In the genomic region with DNA sequence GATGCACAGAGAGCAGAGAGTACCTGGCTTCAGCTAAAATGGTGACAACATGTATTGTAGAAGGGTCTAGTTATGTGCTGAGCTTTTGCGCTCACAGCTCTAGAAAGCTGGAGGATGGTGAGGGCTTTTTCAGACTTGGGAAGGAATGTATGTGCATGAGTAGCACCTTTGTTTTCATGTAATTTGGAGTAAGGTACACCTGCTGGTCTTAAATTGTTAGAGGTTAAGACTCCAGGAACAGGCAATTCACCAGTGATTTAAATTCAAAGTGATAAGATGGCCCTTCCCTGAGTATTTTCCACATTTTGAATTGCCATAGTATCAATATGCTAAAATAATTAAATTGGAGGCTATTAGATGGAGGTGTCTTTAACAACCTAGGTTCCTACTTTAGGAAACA, we compare ENCODE assay signal across 30 cellular contexts.
"Had no signal": no experiment of that assay in that cellular context is flagged by ENCODE, and none has a peak within 500 bp of the region (broad histone marks: within the 10 kb centered on the region; RNA-seq: fewer than 3 reads in every experiment).

No MANE protein-coding gene starts in this region.

- H3K27me3 Mint-ChIP-seq: central memory CD8-positive, alpha-beta T cell; naive B cell; natural killer cell treated with Interleukin-12 subunit alpha and Interleukin-12 subunit beta and Interleukin-15 and Interleukin-18, amount 100 ng/mL, for 72 hours; progenitor cell of endocrine pancreas; stimulated activated memory B cell treated with anti-CD40 and anti-IgM and Interleukin-4, amounts not matched to agents 10 μg/mL and 1 μg/mL and 100 μg/mL, for 72 hours; type B pancreatic cell had no signal

- H3K4me3 ChIP-seq: coronary artery, esophagus squamous epithelium, left ventricle myocardium inferior, lower lobe of right lung, smooth muscle cell, testis, tibial artery had no signal

- H3K4me3 Mint-ChIP-seq: central memory CD8-positive, alpha-beta T cell; immature natural killer cell; naive B cell; natural killer cell treated with Interleukin-12 subunit alpha and Interleukin-12 subunit beta and Interleukin-15 and Interleukin-18, amount 100 ng/mL, for 72 hours; stimulated activated memory B cell treated with anti-CD40 and anti-IgM and Interleukin-4, amounts not matched to agents 10 μg/mL and 1 μg/mL and 100 μg/mL, for 72 hours; type B pancreatic cell had no signal

- ATAC-seq: left colon; lower lobe of right lung; natural killer cell treated with Interleukin-12 subunit alpha and Interleukin-12 subunit beta and Interleukin-15 and Interleukin-18, amount 100 ng/mL, for 72 hours; sciatic nerve; stimulated activated memory B cell treated with anti-CD40 and anti-IgM and Interleukin-4, amounts not matched to agents 10 μg/mL and 1 μg/mL and 100 μg/mL, for 72 hours; stimulated activated naive CD8-positive, alpha-beta T cell treated with anti-CD3 and anti-CD28 coated beads, Interleukin-15, Interleukin-2, amounts not matched to agents 100 U/mL and 50 U/mL, for 24 hours had no signal

- H3K4me1 ChIP-seq: esophagus squamous epithelium, left ventricle myocardium inferior, lower lobe of right lung, parathyroid adenoma, testis, tibial artery had no signal

- H3K79me2 ChIP-seq: parathyroid adenoma had no signal

- H3K9ac ChIP-seq: parathyroid adenoma had no signal

- H3K27me3 ChIP-seq: esophagus squamous epithelium, testis, tibial artery had no signal

- DNase-seq: dermis blood vessel endothelial cell; effector memory CD4-positive, alpha-beta T cell; erythroblast; esophagus squamous epithelium; foreskin melanocyte; hypothalamus; immature natural killer cell; islet precursor cell; kidney glomerular epithelial cell; left colon; left ventricle myocardium inferior; lower lobe of right lung; naive B cell; stimulated activated CD4-positive, alpha-beta T cell treated with anti-CD3 and anti-CD28 coated beads, Interleukin-12 subunit alpha, Interleukin-12 subunit beta, amount 100 ng/mL, for 4 hours; stimulated activated CD4-positive, alpha-beta T cell treated with anti-CD3 and anti-CD28 coated beads, Interleukin-1b, Interleukin-23, amount 100 ng/mL, for 48 hours; stimulated activated CD4-positive, alpha-beta T cell treated with anti-CD3 and anti-CD28 coated beads, Interleukin-4, amount 100 ng/mL, for 4 hours; stimulated activated naive CD8-positive, alpha-beta T cell treated with anti-CD3 and anti-CD28 coated beads, Interleukin-15, Interleukin-2, amounts not matched to agents 100 U/mL and 50 U/mL, for 24 hours; substantia nigra; testis; tibial artery had no signal

- H3K36me3 Mint-ChIP-seq: naive B cell; natural killer cell treated with Interleukin-12 subunit alpha and Interleukin-12 subunit beta and Interleukin-15 and Interleukin-18, amount 100 ng/mL, for 72 hours; stimulated activated memory B cell treated with anti-CD40 and anti-IgM and Interleukin-4, amounts not matched to agents 10 μg/mL and 1 μg/mL and 100 μg/mL, for 72 hours; type B pancreatic cell had no signal

- H3K4me2 ChIP-seq: smooth muscle cell had no signal

- H3K27ac Mint-ChIP-seq: immature natural killer cell; naive B cell; natural killer cell treated with Interleukin-12 subunit alpha and Interleukin-12 subunit beta and Interleukin-15 and Interleukin-18, amount 100 ng/mL, for 72 hours; stimulated activated memory B cell treated with anti-CD40 and anti-IgM and Interleukin-4, amounts not matched to agents 10 μg/mL and 1 μg/mL and 100 μg/mL, for 72 hours; type B pancreatic cell had no signal

- H3K9me3 Mint-ChIP-seq: neural crest cell had no signal

- H3K4me1 Mint-ChIP-seq: central memory CD8-positive, alpha-beta T cell; immature natural killer cell; naive B cell; stimulated activated memory B cell treated with anti-CD40 and anti-IgM and Interleukin-4, amounts not matched to agents 10 μg/mL and 1 μg/mL and 100 μg/mL, for 72 hours had no signal

- H3K36me3 ChIP-seq: esophagus squamous epithelium, left ventricle myocardium inferior, lower lobe of right lung, tibial artery had no signal

- H2AFZ ChIP-seq: parathyroid adenoma had no signal

- H3K9me3 ChIP-seq: esophagus squamous epithelium, left ventricle myocardium inferior, lower lobe of right lung, testis, tibial artery had no signal

- H3K27ac ChIP-seq: coronary artery, esophagus squamous epithelium, left ventricle myocardium inferior, lower lobe of right lung, parathyroid adenoma, testis, tibial artery had no signal
